ENCODE assay signal across 10 cellular contexts in the genomic region with DNA sequence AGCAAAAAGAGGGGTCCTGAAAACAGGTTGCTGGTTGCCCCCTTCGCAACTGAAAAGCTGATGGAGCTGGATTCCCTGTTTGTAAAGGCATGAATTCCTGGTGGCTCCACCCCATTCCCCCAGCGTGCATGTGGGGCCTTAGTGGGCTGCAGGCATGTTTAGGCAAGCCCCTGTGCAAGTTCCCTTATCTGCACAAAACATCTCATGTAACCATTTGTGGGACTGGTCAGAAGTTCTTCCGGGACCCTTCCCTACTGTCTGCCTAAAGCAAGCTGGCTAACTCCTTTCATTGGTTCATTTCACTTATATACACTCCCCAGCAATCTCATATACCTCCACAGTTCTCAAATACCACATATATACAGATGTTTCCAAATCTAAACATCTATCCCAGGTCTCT. TPM values are rescaled to one million over a fixed set of nuclear protein-coding genes. Genes with fewer than 3 reads are reported as not detected.
DNase-seq lines count a peak whose midpoint lies in the region; TF ChIP-seq lines count a peak whose summit lies in the region.
"Had no signal": no experiment of that assay in that cellular context is flagged by ENCODE, and none has a peak within 500 bp of the region (broad histone marks: within the 10 kb centered on the region; RNA-seq: fewer than 3 reads in every experiment).

No MANE protein-coding gene starts in this region.

- no peak for TF ChIP-seq POLR2A in thyroid gland (IDR thresholded peaks at IDR 0.05)

- peaks cover 7 to 23% of the 10 kb centered on the region in 2 donors for H3K36me3 ChIP-seq in thyroid gland

- peaks cover 46% of the 10 kb centered on the region for H3K4me1 ChIP-seq in mononuclear cell (ENCODE audit: insufficient read depth, low read length)
- peaks cover 49 to 52% of the 10 kb centered on the region in 2 donors for H3K4me1 ChIP-seq in thyroid gland

- TF ChIP-seq CTCF in thyroid gland (IDR thresholded peaks at IDR 0.05), result no peak

- peak; percentile 90 for DNase-seq in KBM-7
- DNase-seq in caudate nucleus (lab: John Stamatoyannopoulos, UW), result peak in 1 of 61 donors; percentile 2
- peak in 1 of 2 donors; percentile 30 for DNase-seq in thyroid gland
- no peak for DNase-seq in DMS79 (lab: John Stamatoyannopoulos, UW)
- no peak for DNase-seq in activated gamma-delta T cell (lab: John Stamatoyannopoulos, UW)
- DNase-seq in DMS53 treated with DMSO at 0.1 percent for 48 hours (lab: John Stamatoyannopoulos, UW; ENCODE audit: unreplicated experiment), result no peak
- DNase-seq: activated naive CD4-positive, alpha-beta T cell treated with anti-CD3 and anti-CD28 coated beads, Interleukin-2, amount 50 U/mL, for 16 hours; foreskin melanocyte; NCI-H510A had no signal

- peak overlapping the region; percentile 50 for H3K4me3 ChIP-seq in mononuclear cell (ENCODE audit: low read length)
- peak overlapping the region in 2 of 3 donors; percentile 80 to 92 for H3K4me3 ChIP-seq in thyroid gland (replicated peaks in 1 of 3)

- no peaks in the 10 kb centered on the region for H3K9me3 ChIP-seq in mononuclear cell (ENCODE audit: low read depth, low read length)
- no peaks in the 10 kb centered on the region for H3K9me3 ChIP-seq in thyroid gland

- 38 to 44% methylated on average over 3 of the region's 3 CpGs for WGBS in thyroid gland, 2 donors

- in situ Hi-C loops in KBM-7 (cut with MboI; ENCODE audit: low pct_unique_long_range_greater_than_20kb, low sequenced_read_pairs), result no loop called here

- intact Hi-C loops in thyroid gland (cut with DNase I), result loop anchor here (5.0 kb wide), 1 partner anchor 54 kb away; no protein-coding TSS in a partner anchor

- H3K27me3 ChIP-seq in mononuclear cell (ENCODE audit: insufficient read depth, low read length) (no peaks in the 10 kb centered on the region), thyroid gland (no peaks in the 10 kb centered on the region)

- H3K27ac ChIP-seq in caudate nucleus (ENCODE audit: low read depth, low read length) (peak overlapping the region; percentile 16), thyroid gland (peak overlapping the region; percentile 95 to 99 (median 98))

RNA-seq across cellular contexts. Expression of a gene that starts 24.0 kb away (rescaled TPM):
- total RNA-seq in mononuclear cell (not detected), thyroid gland (not detected)
